In the genomic region with DNA sequence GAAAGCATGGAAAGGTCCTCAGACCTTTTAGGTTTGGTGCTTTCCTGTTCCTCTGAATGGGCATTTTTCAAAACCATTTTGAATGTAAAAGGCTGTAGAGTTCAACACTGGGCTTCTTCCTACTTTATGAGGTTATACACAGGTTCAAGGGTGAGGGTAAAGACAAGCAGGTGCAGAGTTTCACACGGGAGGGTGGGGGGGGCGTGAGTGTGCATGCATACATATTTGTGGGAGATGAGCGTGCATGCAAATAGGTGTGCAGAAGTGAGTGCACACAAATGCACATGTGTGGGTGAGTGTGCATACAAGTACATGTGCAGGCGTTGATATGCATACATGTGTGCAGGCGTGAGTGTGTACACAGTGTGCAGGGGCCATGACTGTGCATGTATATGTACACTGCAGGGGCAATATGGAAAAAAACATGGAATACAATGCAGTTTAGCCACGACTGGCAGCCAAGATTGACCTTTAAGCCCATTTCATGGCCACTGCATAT, we compare ENCODE assay signal across 10 cellular contexts.
DNase-seq lines count a peak whose midpoint lies in the region; ATAC-seq and TF ChIP-seq lines count a peak whose summit lies in the region.
"Had no signal": no experiment of that assay in that cellular context is flagged by ENCODE, and none has a peak within 500 bp of the region (broad histone marks: within the 10 kb centered on the region; RNA-seq: fewer than 3 reads in every experiment).

No MANE protein-coding gene starts in this region.

- peaks cover 19% of the 10 kb centered on the region for H3K36me3 Mint-ChIP-seq in activated T-cell treated with anti-CD3 and anti-CD28 coated beads, Interleukin-2, amount 50 U/mL, for 4 hours (ENCODE audit: insufficient read depth)
- peaks cover 17% of the 10 kb centered on the region for H3K36me3 Mint-ChIP-seq in activated naive CD8-positive, alpha-beta T cell treated with anti-CD3 and anti-CD28 coated beads, Interleukin-2, amount 10 ng/mL, durations not matched to agents 7 days and 5 days

- no peak for ATAC-seq in activated T-cell treated with anti-CD3 and anti-CD28 coated beads, Interleukin-2, amount 50 U/mL, for 4 hours
- ATAC-seq in HG03108 (IDR thresholded peaks at IDR 0.05; ENCODE audit: unreplicated experiment) = peak; percentile 19
- ATAC-seq in activated naive CD8-positive, alpha-beta T cell treated with anti-CD3 and anti-CD28 coated beads, Interleukin-2, amount 10 ng/mL, durations not matched to agents 7 days and 5 days (ENCODE audit: low read depth) = peak; percentile 43

- no peaks in the 10 kb centered on the region for H3K27me3 Mint-ChIP-seq in activated T-cell treated with anti-CD3 and anti-CD28 coated beads, Interleukin-2, amount 50 U/mL, for 4 hours (ENCODE audit: low read depth)
- no peaks in the 10 kb centered on the region for H3K27me3 Mint-ChIP-seq in activated naive CD8-positive, alpha-beta T cell treated with anti-CD3 and anti-CD28 coated beads, Interleukin-2, amount 10 ng/mL, durations not matched to agents 7 days and 5 days

- H3K27ac ChIP-seq in stomach = peak overlapping the region in 3 of 5 donors; percentile 47 to 61 (median 56)
- H3K27ac ChIP-seq: cardiac muscle cell had no signal

- intact Hi-C loops in stomach (cut with DNase I; ENCODE audit: low total_unique reads) = no loop called here

- peak overlapping the region; percentile 79 for H3K4me3 Mint-ChIP-seq in activated T-cell treated with anti-CD3 and anti-CD28 coated beads, Interleukin-2, amount 50 U/mL, for 4 hours
- peak overlapping the region; percentile 65 for H3K4me3 Mint-ChIP-seq in activated naive CD8-positive, alpha-beta T cell treated with anti-CD3 and anti-CD28 coated beads, Interleukin-2, amount 10 ng/mL, durations not matched to agents 7 days and 5 days

- H3K36me3 ChIP-seq in stomach = no peaks in the 10 kb centered on the region
- H3K36me3 ChIP-seq: cardiac muscle cell had no signal

- no peak for DNase-seq in activated T-cell treated with anti-CD3 and anti-CD28 coated beads, Interleukin-2, amount 50 U/mL, for 4 hours
- no peak for DNase-seq in activated T-cell treated with anti-CD3 and anti-CD28 coated beads, Interleukin-2, amount 50 U/mL, for 48 hours
- DNase-seq in activated naive CD8-positive, alpha-beta T cell treated with anti-CD3 and anti-CD28 coated beads, Interleukin-2, amount 10 ng/mL, durations not matched to agents 7 days and 5 days = no peak
- DNase-seq in stomach = no peak
- no peak for DNase-seq in pons (ENCODE audit: low spot score)
- no peak for DNase-seq in DMS153 treated with DMSO at 0.1 percent for 48 hours (lab: John Stamatoyannopoulos, UW; ENCODE audit: unreplicated experiment)
- DNase-seq in NCI-H1092 treated with DMSO at 0.1 percent for 48 hours (lab: John Stamatoyannopoulos, UW) = no peak
- DNase-seq: SIG-M5 had no signal

- 55 to 68% (median 66%) methylated on average over 6 of the region's 6 CpGs for WGBS in stomach, 5 donors

- H3K27ac Mint-ChIP-seq in activated naive CD8-positive, alpha-beta T cell treated with anti-CD3 and anti-CD28 coated beads, Interleukin-2, amount 10 ng/mL, durations not matched to agents 7 days and 5 days = peak overlapping the region; percentile 88

- H3K4me3 ChIP-seq in stomach = no peak overlapping the region
- H3K4me3 ChIP-seq: cardiac muscle cell had no signal

- TF ChIP-seq EP300 in stomach (IDR thresholded peaks at IDR 0.05) = no peak

- peaks cover 11 to 31% (median 20%) of the 10 kb centered on the region in 4 donors for H3K4me1 ChIP-seq in stomach

- no peak for TF ChIP-seq POLR2A in stomach (IDR thresholded peaks at IDR 0.05)

- POLR2A ChIA-PET in activated naive CD8-positive, alpha-beta T cell treated with anti-CD3 and anti-CD28 coated beads, Interleukin-2, amount 10 ng/mL, durations not matched to agents 7 days and 5 days (lab: Charles Lee) = interaction anchor here (1.0 to 1.8 kb wide), 4 partner anchors 14 to 341 kb away, joined by 5 to 12 read pairs (median 6); partner anchors contain the start of gene ATXN1

- H3K9me3 Mint-ChIP-seq in activated T-cell treated with anti-CD3 and anti-CD28 coated beads, Interleukin-2, amount 50 U/mL, for 4 hours = no peaks in the 10 kb centered on the region
- no peaks in the 10 kb centered on the region for H3K9me3 Mint-ChIP-seq in activated naive CD8-positive, alpha-beta T cell treated with anti-CD3 and anti-CD28 coated beads, Interleukin-2, amount 10 ng/mL, durations not matched to agents 7 days and 5 days

- peaks cover 46% of the 10 kb centered on the region for H3K4me1 Mint-ChIP-seq in activated T-cell treated with anti-CD3 and anti-CD28 coated beads, Interleukin-2, amount 50 U/mL, for 4 hours (ENCODE audit: low read depth)
- H3K4me1 Mint-ChIP-seq in activated naive CD8-positive, alpha-beta T cell treated with anti-CD3 and anti-CD28 coated beads, Interleukin-2, amount 10 ng/mL, durations not matched to agents 7 days and 5 days = peaks cover 45% of the 10 kb centered on the region

- TF ChIP-seq CTCF in stomach (IDR thresholded peaks at IDR 0.05) = no peak

- no peaks in the 10 kb centered on the region for H3K9me3 ChIP-seq in stomach

- no peaks in the 10 kb centered on the region for H3K27me3 ChIP-seq in stomach
- H3K27me3 ChIP-seq: cardiac muscle cell had no signal

Comparison
In these comparisons a context has a peak if more than half of its experiments do, and no peak if none do; other contexts are left out.
1. ATAC-seq: peak in HG03108 (single experiment) and activated naive CD8-positive, alpha-beta T cell treated with anti-CD3 and anti-CD28 coated beads, Interleukin-2, amount 10 ng/mL, durations not matched to agents 7 days and 5 days (single experiment); none in activated T-cell treated with anti-CD3 and anti-CD28 coated beads, Interleukin-2, amount 50 U/mL, for 4 hours (0 of 2).